Comparison of ENCODE assay signal across 14 cellular contexts in the genomic region with DNA sequence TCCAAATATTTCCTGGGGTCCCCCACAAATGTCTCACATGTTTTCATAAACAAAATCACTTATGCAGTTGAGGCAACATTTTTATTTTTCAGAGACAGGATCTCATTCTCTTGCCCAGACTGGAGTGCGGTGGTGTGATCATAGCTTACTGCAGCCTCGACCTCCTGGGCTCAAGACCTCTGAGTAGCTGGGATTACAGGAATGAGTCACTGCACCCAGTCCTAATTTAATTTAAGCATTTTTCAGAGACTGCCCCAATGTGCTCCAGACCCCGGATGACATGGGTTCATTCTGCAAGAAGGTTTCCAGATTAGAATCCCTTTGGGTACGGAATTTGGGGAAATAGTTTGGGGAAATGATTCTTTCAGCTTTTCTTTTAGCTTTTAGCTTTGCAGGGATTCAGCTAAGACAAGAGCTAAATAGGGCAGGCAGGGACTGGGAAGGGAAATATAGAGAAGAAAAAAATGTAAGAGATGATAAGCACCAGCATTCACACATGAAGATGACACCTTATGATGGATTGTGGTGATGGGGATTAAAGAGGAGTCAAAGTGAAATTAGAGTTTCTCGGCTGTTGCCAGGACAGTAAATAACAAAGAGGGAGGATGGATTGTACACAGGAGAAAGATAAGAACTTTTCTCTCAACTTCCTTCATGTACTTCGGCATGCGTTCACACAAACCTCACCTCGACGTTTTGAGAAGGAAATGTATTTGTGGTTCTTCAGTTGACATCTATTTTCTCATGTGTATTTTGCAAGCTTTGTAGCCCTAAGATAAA.
DNase-seq lines count a peak whose midpoint lies in the region; ATAC-seq and TF ChIP-seq lines count a peak whose summit lies in the region.
"Had no signal": no experiment of that assay in that cellular context is flagged by ENCODE, and none has a peak within 500 bp of the region (broad histone marks: within the 10 kb centered on the region; RNA-seq: fewer than 3 reads in every experiment).

No MANE protein-coding gene starts in this region.

- peaks cover 60% of the 10 kb centered on the region for H3K4me1 Mint-ChIP-seq in activated CD4-positive, alpha-beta T cell treated with anti-CD3 and anti-CD28 coated beads for 36 hours

- CTCF ChIA-PET in activated CD4-positive, alpha-beta T cell treated with anti-CD3 and anti-CD28 coated beads for 36 hours (lab: Charles Lee): interaction anchor here (0.6 to 1.3 kb wide), 4 partner anchors 9 to 284 kb away, joined by 4 read pairs; no protein-coding TSS in a partner anchor

- H3K9me3 Mint-ChIP-seq in activated CD4-positive, alpha-beta T cell treated with anti-CD3 and anti-CD28 coated beads for 36 hours (ENCODE audit: low read depth): peaks cover 20% of the 10 kb centered on the region
- H3K9me3 Mint-ChIP-seq in activated naive CD4-positive, alpha-beta T cell treated with anti-CD3 and anti-CD28 coated beads, Interleukin-2, amount 50 U/mL, for 72 hours: peaks cover 16 to 34% of the 10 kb centered on the region in 2 donors

- no peak for DNase-seq in activated CD4-positive, alpha-beta T cell treated with anti-CD3 and anti-CD28 coated beads for 36 hours
- DNase-seq in activated CD4-positive, alpha-beta T cell treated with anti-CD3 and anti-CD28 coated beads for 48 hours: no peak
- DNase-seq in NCI-H226: peak; percentile 83
- DNase-seq in activated naive CD4-positive, alpha-beta T cell treated with anti-CD3 and anti-CD28 coated beads, Interleukin-2, amount 50 U/mL, for 72 hours (ENCODE audit: low spot score in 2 of 2): peak in 1 of 2 donors; percentile 21
- DNase-seq in omental fat pad (ENCODE audit: low spot score): no peak
- DNase-seq in RKO (ENCODE audit: low spot score): no peak
- DNase-seq in NCI-H345 treated with DMSO at 0.1 percent for 48 hours (lab: John Stamatoyannopoulos, UW; ENCODE audit: unreplicated experiment): no peak
- DNase-seq in UCSD-AML1 (lab: John Stamatoyannopoulos, UW; ENCODE audit: unreplicated experiment): no peak
- DNase-seq: activated CD4-positive, alpha-beta T cell treated with anti-CD3 and anti-CD28 coated beads, Interleukin-2, amount 50 U/mL, for 1 hour; activated gamma-delta T cell treated with Interleukin-2 at 50 U/mL for 16 hours; Karpas-422; left ventricle myocardium inferior; NCI-H1694 treated with DMSO at 0.1 percent for 48 hours; NCI-H510A had no signal

- peak overlapping the region; percentile 82 for H3K27ac Mint-ChIP-seq in activated CD4-positive, alpha-beta T cell treated with anti-CD3 and anti-CD28 coated beads for 36 hours
- H3K27ac Mint-ChIP-seq in activated naive CD4-positive, alpha-beta T cell treated with anti-CD3 and anti-CD28 coated beads, Interleukin-2, amount 50 U/mL, for 72 hours: peak overlapping the region; percentile 74 to 96

- H3K36me3 Mint-ChIP-seq in activated CD4-positive, alpha-beta T cell treated with anti-CD3 and anti-CD28 coated beads for 36 hours (ENCODE audit: low read depth): peaks cover 25% of the 10 kb centered on the region
- peaks cover 29 to 72% of the 10 kb centered on the region in 2 donors for H3K36me3 Mint-ChIP-seq in activated naive CD4-positive, alpha-beta T cell treated with anti-CD3 and anti-CD28 coated beads, Interleukin-2, amount 50 U/mL, for 72 hours

- no peak for TF ChIP-seq CTCF in omental fat pad (IDR thresholded peaks at IDR 0.05)

- peak; percentile 63 for ATAC-seq in activated CD4-positive, alpha-beta T cell treated with anti-CD3 and anti-CD28 coated beads for 36 hours
- ATAC-seq in activated naive CD4-positive, alpha-beta T cell treated with anti-CD3 and anti-CD28 coated beads, Interleukin-2, amount 50 U/mL, for 72 hours: peak; percentile 74 to 92
- peak; percentile 49 for ATAC-seq in omental fat pad (ENCODE audit: low FRiP score)

- peak overlapping the region; percentile 9 for H3K4me3 Mint-ChIP-seq in activated CD4-positive, alpha-beta T cell treated with anti-CD3 and anti-CD28 coated beads for 36 hours

- intact Hi-C loops in activated CD4-positive, alpha-beta T cell treated with anti-CD3 and anti-CD28 coated beads for 36 hours (cut with DNase I, micrococcal nuclease): loop anchor here (1.0 to 10.0 kb wide), 7 partner anchors 8 to 347 kb away; partner anchors contain the start of gene TAB2 (in 1 of the 2)

- POLR2A ChIA-PET in activated CD4-positive, alpha-beta T cell treated with anti-CD3 and anti-CD28 coated beads for 36 hours (lab: Charles Lee): no interaction called here

- no peaks in the 10 kb centered on the region for H3K27me3 Mint-ChIP-seq in activated CD4-positive, alpha-beta T cell treated with anti-CD3 and anti-CD28 coated beads for 36 hours
